15 cellular contexts compared by ENCODE assay signal in the genomic region with DNA sequence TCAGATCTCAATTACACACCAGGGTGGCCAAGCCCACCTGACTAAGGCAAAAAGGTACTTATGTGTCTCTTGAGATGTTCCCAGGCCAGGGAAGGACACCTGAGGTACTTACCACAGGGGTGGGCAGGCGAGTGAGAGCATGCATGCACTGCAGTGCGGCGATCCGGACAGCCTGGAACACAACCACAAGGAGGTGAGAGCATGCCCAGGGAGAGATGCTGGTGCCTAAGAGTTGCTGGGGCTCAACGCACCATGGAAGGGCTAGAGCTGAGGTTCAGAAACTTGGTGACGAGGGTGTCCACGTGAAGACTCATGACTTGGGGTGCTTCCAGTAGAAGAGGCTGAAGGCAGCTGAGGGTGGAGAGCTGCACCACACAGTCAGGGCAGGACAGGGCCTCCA.
"Had no signal": no experiment of that assay in that cellular context is flagged by ENCODE, and none has a peak within 500 bp of the region (broad histone marks: within the 10 kb centered on the region; RNA-seq: fewer than 3 reads in every experiment).

No MANE protein-coding gene starts in this region.

- H3K4me3 ChIP-seq: gastrocnemius medialis, left lung, SK-N-MC, upper lobe of right lung had no signal

- H3K27ac ChIP-seq: gastrocnemius medialis, left lung, SK-N-MC, upper lobe of right lung had no signal

- ATAC-seq: activated CD4-positive, alpha-beta T cell treated with anti-CD3 and anti-CD28 coated beads for 36 hours; esophagus mucosa; gastrocnemius medialis; left lung; upper lobe of right lung had no signal

- H3K27me3 Mint-ChIP-seq: activated CD4-positive, alpha-beta T cell treated with anti-CD3 and anti-CD28 coated beads for 36 hours; progenitor cell of endocrine pancreas had no signal

- H3K9me3 Mint-ChIP-seq: activated T-helper 1 cell treated with anti-CD3 and anti-CD28 coated beads, Interleukin-12 subunit alpha, Interleukin-12 subunit beta, Interleukin-2, Interleukin-4 antibody, amounts not matched to agents 30 ng/mL and 10 ng/mL and 1 ng/mL, durations not matched to agents 14 hours and 24 hours and 36 hours; T-helper 2 cell treated with Interferon-gamma antibody and Interleukin-4, amounts not matched to agents 5 μg/mL and 100 μg/mL, for 36 hours had no signal

- H3K9me3 ChIP-seq: gastrocnemius medialis, left lung, upper lobe of right lung had no signal

- DNase-seq: activated CD4-positive, alpha-beta T cell treated with anti-CD3 and anti-CD28 coated beads for 36 hours; activated CD8-positive, alpha-beta memory T cell treated with anti-CD3 and anti-CD28 coated beads, Interleukin-2, amount 50 U/mL, for 4 hours; aorta; effector CD4-positive, alpha-beta T cell; gastrocnemius medialis; head of caudate nucleus; left lung; mammary epithelial cell; midbrain; upper lobe of right lung had no signal

- H3K4me3 Mint-ChIP-seq: activated CD4-positive, alpha-beta T cell treated with anti-CD3 and anti-CD28 coated beads for 36 hours; activated T-helper 1 cell treated with anti-CD3 and anti-CD28 coated beads, Interleukin-12 subunit alpha, Interleukin-12 subunit beta, Interleukin-2, Interleukin-4 antibody, amounts not matched to agents 30 ng/mL and 10 ng/mL and 1 ng/mL, durations not matched to agents 14 hours and 24 hours and 36 hours; T-helper 2 cell treated with Interferon-gamma antibody and Interleukin-4, amounts not matched to agents 5 μg/mL and 100 μg/mL, for 36 hours had no signal

- H3K27ac Mint-ChIP-seq: progenitor cell of endocrine pancreas; T-helper 2 cell treated with Interferon-gamma antibody and Interleukin-4, amounts not matched to agents 5 μg/mL and 100 μg/mL, for 36 hours had no signal

- H3K27me3 ChIP-seq: gastrocnemius medialis, left lung, upper lobe of right lung had no signal
